15 cellular contexts compared by ENCODE assay signal in the genomic region with DNA sequence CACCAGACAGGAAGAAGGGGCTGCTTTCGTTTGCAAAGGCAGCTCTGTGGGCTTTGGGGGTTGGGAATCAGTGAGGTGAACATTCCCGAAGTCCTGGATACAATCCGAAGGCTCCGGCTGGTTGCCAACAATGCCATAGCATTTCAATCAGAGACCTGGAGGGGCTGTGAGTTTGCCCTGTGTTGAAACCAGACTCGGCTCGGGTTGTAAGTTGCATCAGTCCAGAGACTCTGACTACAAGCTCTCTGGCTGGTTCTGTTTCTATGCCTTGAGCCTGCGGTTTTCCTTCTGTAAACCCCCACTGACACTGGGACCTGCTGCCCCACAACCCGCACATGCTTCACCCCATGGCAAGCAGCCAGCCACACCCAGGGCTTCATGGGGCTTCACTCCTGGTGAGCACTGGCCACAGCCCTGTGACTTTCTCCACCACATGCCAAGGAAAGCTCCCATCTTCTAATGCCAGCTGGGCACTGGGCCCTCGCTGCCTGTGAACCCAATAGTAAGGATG.
DNase-seq lines count a peak whose midpoint lies in the region; ATAC-seq lines count a peak whose summit lies in the region.
"Had no signal": no experiment of that assay in that cellular context is flagged by ENCODE, and none has a peak within 500 bp of the region (broad histone marks: within the 10 kb centered on the region; RNA-seq: fewer than 3 reads in every experiment).

No MANE protein-coding gene starts in this region.

- ATAC-seq in central memory CD8-positive, alpha-beta T cell (replicated peaks; ENCODE audit: extremely low read depth, poor library complexity, severe bottlenecking): no peak
- ATAC-seq in GM19328 (IDR thresholded peaks at IDR 0.05; ENCODE audit: unreplicated experiment): no peak

- peak; percentile 64 for DNase-seq in HK-2 (ENCODE audit: unreplicated experiment)
- peak; percentile 91 for DNase-seq in NCI-H226
- no peak for DNase-seq in central memory CD8-positive, alpha-beta T cell (ENCODE audit: low spot score in 2 of 2)
- peak; percentile 73 for DNase-seq in posterior vena cava (ENCODE audit: low spot score)
- no peak for DNase-seq in HuH-7 (ENCODE audit: low spot score)
- no peak for DNase-seq in activated CD4-positive, alpha-beta memory T cell treated with anti-CD3 and anti-CD28 coated beads for 36 hours
- DNase-seq: activated CD4-positive, alpha-beta memory T cell treated with anti-CD3 and anti-CD28 coated beads, Interleukin-2, amount 10 ng/mL, durations not matched to agents 7 days and 5 days; caudate nucleus; CD4-positive, alpha-beta memory T cell; GOT3; hypothalamus; NCI-H1417 treated with DMSO at 0.1 percent for 48 hours; occipital lobe; stimulated activated CD4-positive, alpha-beta T cell treated with anti-CD3 and anti-CD28 coated beads, Interleukin-12 subunit alpha, Interleukin-12 subunit beta, amount 100 ng/mL, for 4 hours had no signal

- no peak overlapping the region for H3K4me3 Mint-ChIP-seq in central memory CD8-positive, alpha-beta T cell
- H3K4me3 Mint-ChIP-seq in activated CD4-positive, alpha-beta memory T cell treated with anti-CD3 and anti-CD28 coated beads for 36 hours: no peak overlapping the region
- H3K4me3 Mint-ChIP-seq: activated CD4-positive, alpha-beta memory T cell treated with anti-CD3 and anti-CD28 coated beads, Interleukin-2, amount 10 ng/mL, durations not matched to agents 7 days and 5 days; CD4-positive, alpha-beta memory T cell had no signal

- peaks cover 20% of the 10 kb centered on the region for H3K27me3 Mint-ChIP-seq in central memory CD8-positive, alpha-beta T cell
- H3K27me3 Mint-ChIP-seq in activated CD4-positive, alpha-beta memory T cell treated with anti-CD3 and anti-CD28 coated beads for 36 hours: peaks cover 3% of the 10 kb centered on the region

- POLR2A ChIA-PET in activated CD4-positive, alpha-beta memory T cell treated with anti-CD3 and anti-CD28 coated beads for 36 hours (lab: Charles Lee): no interaction called here

- H3K4me1 Mint-ChIP-seq in central memory CD8-positive, alpha-beta T cell: peaks cover 6% of the 10 kb centered on the region
- peaks cover 21% of the 10 kb centered on the region for H3K4me1 Mint-ChIP-seq in activated CD4-positive, alpha-beta memory T cell treated with anti-CD3 and anti-CD28 coated beads for 36 hours (ENCODE audit: low read depth)

- H3K27ac Mint-ChIP-seq in central memory CD8-positive, alpha-beta T cell (ENCODE audit: low read depth): peak overlapping the region; percentile 69
- no peak overlapping the region for H3K27ac Mint-ChIP-seq in activated CD4-positive, alpha-beta memory T cell treated with anti-CD3 and anti-CD28 coated beads for 36 hours
- H3K27ac Mint-ChIP-seq: activated CD4-positive, alpha-beta memory T cell treated with anti-CD3 and anti-CD28 coated beads, Interleukin-2, amount 10 ng/mL, durations not matched to agents 7 days and 5 days had no signal

- intact Hi-C loops in posterior vena cava (cut with DNase I): no loop called here
- intact Hi-C loops in activated CD4-positive, alpha-beta memory T cell treated with anti-CD3 and anti-CD28 coated beads for 36 hours (cut with micrococcal nuclease): no loop called here

- H3K36me3 Mint-ChIP-seq in central memory CD8-positive, alpha-beta T cell (ENCODE audit: insufficient read depth): no peaks in the 10 kb centered on the region
- no peaks in the 10 kb centered on the region for H3K36me3 Mint-ChIP-seq in activated CD4-positive, alpha-beta memory T cell treated with anti-CD3 and anti-CD28 coated beads for 36 hours
- H3K36me3 Mint-ChIP-seq: CD4-positive, alpha-beta memory T cell had no signal

- H3K9me3 Mint-ChIP-seq in central memory CD8-positive, alpha-beta T cell: no peaks in the 10 kb centered on the region
- H3K9me3 Mint-ChIP-seq in activated CD4-positive, alpha-beta memory T cell treated with anti-CD3 and anti-CD28 coated beads for 36 hours: no peaks in the 10 kb centered on the region

- CTCF ChIA-PET in activated CD4-positive, alpha-beta memory T cell treated with anti-CD3 and anti-CD28 coated beads for 36 hours (lab: Charles Lee): no interaction called here

Comparison
In these comparisons a context has a peak if more than half of its experiments do, and no peak if none do; other contexts are left out.
1. DNase-seq: peak in HK-2 (single experiment), NCI-H226 (single experiment) and posterior vena cava (single experiment); none in central memory CD8-positive, alpha-beta T cell (0 of 2), HuH-7 (single experiment) and activated CD4-positive, alpha-beta memory T cell treated with anti-CD3 and anti-CD28 coated beads for 36 hours (single experiment).